In the genomic region with DNA sequence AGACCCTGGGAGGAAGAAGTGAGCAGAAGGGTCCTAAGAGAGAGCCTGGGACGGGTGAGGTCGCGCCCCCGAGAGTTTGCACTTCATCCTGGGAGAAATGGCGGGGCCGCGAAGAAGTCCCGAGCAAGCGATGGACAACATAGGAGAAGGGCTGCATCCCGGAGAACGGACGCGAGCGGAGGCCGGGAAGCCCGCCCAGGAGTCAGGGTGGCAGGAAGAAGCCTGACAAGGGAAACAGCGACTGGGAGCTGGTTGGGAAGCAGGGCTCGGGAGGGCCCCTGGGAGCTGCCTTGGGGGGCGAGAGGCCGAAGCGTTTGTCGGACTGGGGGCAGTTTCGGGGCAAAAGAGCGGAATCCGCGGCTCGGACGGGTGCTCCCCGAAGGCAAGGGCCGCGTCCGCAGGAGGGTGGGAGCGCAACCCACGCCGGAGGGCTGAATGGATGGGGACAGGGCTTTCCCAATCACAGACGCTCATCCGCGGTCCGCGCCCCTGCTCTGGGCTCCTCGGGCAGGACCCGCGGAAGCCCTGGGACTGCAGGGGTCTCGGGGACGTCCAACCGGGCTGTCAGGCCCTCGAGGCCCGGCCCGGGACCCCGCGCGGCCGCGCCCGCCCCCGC, we compare ENCODE assay signal across 6 cellular contexts. TPM values are rescaled to one million over a fixed set of nuclear protein-coding genes. Genes with fewer than 3 reads are reported as not detected.
DNase-seq lines count a peak whose midpoint lies in the region; ATAC-seq, FAIRE-seq and TF ChIP-seq lines count a peak whose summit lies in the region.

No MANE protein-coding gene starts in this region.

- H3K36me3 Mint-ChIP-seq in naive thymus-derived CD8-positive, alpha-beta T cell = peaks cover 3 to 7% (median 6%) of the 10 kb centered on the region in 3 donors

- H2AFZ ChIP-seq in GM12878 (ENCODE audit: control insufficient read depth, low read depth, low read length) = no peak overlapping the region; the same call in 1 of the 2 replicates

- H3K4me3 ChIP-seq in GM12878 = peak overlapping the region; percentile 99

- BruUV-seq in GM12878 (replicated peaks; lab: Mats Ljungman, UMichigan) = no TSS peak

- H4K20me1 ChIP-seq in GM12878 (ENCODE audit: control insufficient read depth, insufficient read depth) = peaks cover 9% of the 10 kb centered on the region; the same call in 1 of the 2 replicates

- CTCF ChIA-PET in GM12878 (lab: Yijun Ruan, JAX) = interaction anchor here (1.1 to 2.4 kb wide), 4 partner anchors 12 to 59 kb away, joined by 3 to 7 read pairs (median 4); no protein-coding TSS in a partner anchor

- peak overlapping the region; percentile 86 for H3K4me2 ChIP-seq in GM12878 (ENCODE audit: control insufficient read depth, insufficient read depth)

- peak; percentile 60 for DNase-seq in AG08396 (ENCODE audit: low spot score)
- no peak for DNase-seq in GM12878 (ENCODE audit: low read depth, low spot score)
- peak in 1 of 10 donors; percentile 37 for DNase-seq in naive thymus-derived CD8-positive, alpha-beta T cell
- DNase-seq in stimulated activated naive CD4-positive, alpha-beta T cell treated with Interleukin-2 at 50 U/mL for 16 hours (lab: John Stamatoyannopoulos, UW) = no peak

- TF ChIP-seq CTCF in GM12878 (IDR thresholded peaks at IDR 0.05 in 2 of 3, conservative IDR thresholded peaks at IDR 0.05 in 1 of 3; ENCODE audit: control insufficient read depth in 2 of 3, extremely low read depth in 1 of 3, insufficient read depth in 1 of 3, low read depth in 3 of 3, low read length in 3 of 3) = no peak

- SMC1A ChIA-PET in GM12878 (lab: Charles Lee; ENCODE audit: uncharacterized antibody, unreplicated experiment) = interaction anchor here (2.0 kb wide), 1 partner anchor 20 kb away, joined by 6 read pairs; no protein-coding TSS in a partner anchor

- H3K4me1 ChIP-seq in GM12878 (ENCODE audit: control insufficient read depth, insufficient read depth, low read length) = peaks cover 21% of the 10 kb centered on the region

- no peaks in the 10 kb centered on the region for H3K9me3 ChIP-seq in GM12878 (replicated peaks; ENCODE audit: control insufficient read depth, insufficient read depth, low read length)

- FAIRE-seq in GM12878 (lab: Jason Lieb, UNC) = no peak

- in situ Hi-C loops in GM12878 (cut with MboI) = no loop called here

- WGBS in GM12878 (ENCODE audit: insufficient coverage, insufficient replicate concordance, low lambda C conversion rate, missing lambda C conversion rate) = 0% methylated on average over 44 of the region's 56 CpGs

- H3K4me1 Mint-ChIP-seq in naive thymus-derived CD8-positive, alpha-beta T cell = peaks cover 22 to 41% (median 35%) of the 10 kb centered on the region in 4 donors

- no peak for TF ChIP-seq EP300 in GM12878 (IDR thresholded peaks at IDR 0.05; ENCODE audit: borderline replicate concordance in 1 of 2, control insufficient read depth in 1 of 2, low read depth in 2 of 2, low read length in 2 of 2)

- peak overlapping the region; percentile 82 for H3K27ac ChIP-seq in GM12878 (ENCODE audit: control insufficient read depth, insufficient read depth)

- H3K79me2 ChIP-seq in GM12878 (ENCODE audit: control insufficient read depth, insufficient read depth, low read length) = peaks cover 34% of the 10 kb centered on the region

- H3K27me3 Mint-ChIP-seq in naive thymus-derived CD8-positive, alpha-beta T cell = no peaks in the 10 kb centered on the region

- POLR2A ChIA-PET in GM12878 (lab: Charles Lee) = interaction anchor here (0.6 to 2.7 kb wide), 9 partner anchors 8 to 1012 kb away, joined by 3 to 12 read pairs (median 5); no protein-coding TSS in a partner anchor
- POLR2A ChIA-PET in naive thymus-derived CD8-positive, alpha-beta T cell (lab: Charles Lee) = interaction anchor here (0.6 to 8.7 kb wide), 11 partner anchors 8 to 616 kb away, joined by 3 to 113 read pairs (median 7); partner anchors contain the start of gene CIRBP

- intact Hi-C loops in GM12878 (cut with micrococcal nuclease; ENCODE audit: unreplicated experiment) = no loop called here

- peak overlapping the region; percentile 93 to 100 (median 99) for H3K4me3 Mint-ChIP-seq in naive thymus-derived CD8-positive, alpha-beta T cell

- RAD21 ChIA-PET in GM12878 (lab: Charles Lee; ENCODE audit: unreplicated experiment) = interaction anchor here (0.6 to 1.5 kb wide), 3 partner anchors 9 to 20 kb away, joined by 3 to 7 read pairs (median 3); no protein-coding TSS in a partner anchor

- H3K36me3 ChIP-seq in GM12878 (ENCODE audit: control insufficient read depth in 2 of 2, insufficient read depth in 2 of 2, low read length in 1 of 2) = peaks cover 0 to 6% of the 10 kb centered on the region in 2 experiments; a peak in 2 of 4 replicates

- peak overlapping the region; percentile 96 to 100 (median 100) for H3K27ac Mint-ChIP-seq in naive thymus-derived CD8-positive, alpha-beta T cell

- peak; percentile 67 for TF ChIP-seq POLR2A in GM12878 (IDR thresholded peaks at IDR 0.05; ENCODE audit: low read depth, low read length)

- TF ChIP-seq RAD21 in GM12878 (IDR thresholded peaks at IDR 0.05; ENCODE audit: insufficient read depth, low read depth, low read length) = no peak

- peaks cover 0 to 2% (median 0%) of the 10 kb centered on the region in 9 donors for H3K9me3 Mint-ChIP-seq in naive thymus-derived CD8-positive, alpha-beta T cell

- peak overlapping the region; percentile 96 for H3K9ac ChIP-seq in GM12878 (ENCODE audit: control insufficient read depth, insufficient read depth, low read length)

- H3K27me3 ChIP-seq in GM12878 (replicated peaks in 1 of 2; ENCODE audit: control insufficient read depth in 2 of 2, insufficient read depth in 2 of 2, low read length in 1 of 2) = no peaks in the 10 kb centered on the region

- ATAC-seq in HG02852 (IDR thresholded peaks at IDR 0.05; ENCODE audit: unreplicated experiment) (peak; percentile 16), GM12878 (peak; percentile 8), GM21717 (IDR thresholded peaks at IDR 0.05; ENCODE audit: unreplicated experiment) (no peak)
- peak in 1 of 2 donors; percentile 3 for ATAC-seq in naive thymus-derived CD8-positive, alpha-beta T cell

RNA-seq across cellular contexts. Expression of gene ABHD17A, which starts 0.5 kb away (rescaled TPM):
- total RNA-seq in GM12878 (2013; cell fraction: nucleolus; rRNA removed) = 25.8 and 29.5 TPM in 2 replicates
- total RNA-seq in GM12878 (2014; rRNA removed) (109 and 126 TPM in 2 replicates), GM12878 (2014; rRNA removed; fragmentation: Illumina TruSeq; extraction: Trizol) (5.6 and 7.0 TPM in 2 replicates), GM12878 (2021) (72.6 and 77.6 TPM in 2 replicates)
- 8.6 TPM for polyA plus RNA-seq in GM12878 (2011; ENCODE audit: low read depth)
- polyA plus RNA-seq in GM12878 (2011; rRNA removed) (7.7 and 25.3 TPM in 2 replicates), GM12878 (2014; fragmentation: Illumina TruSeq; extraction: Trizol) (0.87 and 2.5 TPM in 2 replicates), GM12878 (2014; fragmentation: Nextera tagmentation; extraction: Ambion mirVana) (under 1 TPM in 1 of 2 experiments, not detected in 1; 0.13 TPM), GM12878 (2014; rRNA removed) (84.5 and 105 TPM in 2 replicates), GM12878 (2016; fragmentation: Nextera tagmentation; extraction: Ambion mirVana) (10 to 100 TPM; 28.8 to 45.7 TPM)
- polyA plus RNA-seq in GM12878 (2011; cell fraction: cytosol; rRNA removed) = 45.6 and 92.1 TPM in 2 replicates
- 158 and 188 TPM in 2 replicates for polyA plus RNA-seq in GM12878 (2011; cell fraction: nucleus; rRNA removed)
- polyA plus RNA-seq in GM12878 (2012) = 36.2 and 44.0 TPM in 2 replicates
- 22.4 and 32.0 TPM in 2 replicates for polyA minus RNA-seq in GM12878 (2011; rRNA and poly(A)+ RNA removed)
- polyA minus RNA-seq in GM12878 (2011; cell fraction: cytosol; rRNA and poly(A)+ RNA removed) = 21.4 and 26.9 TPM in 2 replicates
- 13.5 and 18.1 TPM in 2 replicates for polyA minus RNA-seq in GM12878 (2011; cell fraction: nucleus; rRNA and poly(A)+ RNA removed)
- 100 to 1,000 TPM; 106 to 109 TPM for total RNA-seq in naive thymus-derived CD8-positive, alpha-beta T cell
- polyA plus RNA-seq in naive thymus-derived CD8-positive, alpha-beta T cell = 100 to 1,000 TPM; 153 to 207 (median 155) TPM

RNA-seq across cellular contexts. Expression of gene ADAT3, which starts 20.4 kb away (rescaled TPM):
- 26.1 and 30.8 TPM in 2 replicates for total RNA-seq in GM12878 (2013; cell fraction: nucleolus; rRNA removed)
- total RNA-seq in GM12878 (2014; rRNA removed) = 3.8 and 5.6 TPM in 2 replicates
- total RNA-seq in GM12878 (2014; rRNA removed; fragmentation: Illumina TruSeq; extraction: Trizol) = 0.27 TPM in 1 of 2 replicates, not detected in the other
- total RNA-seq in GM12878 (2021) = 11.6 and 11.8 TPM in 2 replicates
- polyA plus RNA-seq in GM12878 (2011; ENCODE audit: low read depth) = 0.54 TPM
- polyA plus RNA-seq in GM12878 (2011; rRNA removed) = 0.13 and 0.46 TPM in 2 replicates
- polyA plus RNA-seq in GM12878 (2011; cell fraction: cytosol; rRNA removed) = 1.1 and 2.1 TPM in 2 replicates
- polyA plus RNA-seq in GM12878 (2011; cell fraction: nucleus; rRNA removed) = 5.4 and 12.3 TPM in 2 replicates
- polyA plus RNA-seq in GM12878 (2012) = 3.0 and 3.7 TPM in 2 replicates
- polyA plus RNA-seq in GM12878 (2014; fragmentation: Illumina TruSeq; extraction: Trizol) = not detected in 2 replicates
- polyA plus RNA-seq in GM12878 (2014; fragmentation: Nextera tagmentation; extraction: Ambion mirVana) = not detected
- polyA plus RNA-seq in GM12878 (2014; rRNA removed) = 11.0 and 13.2 TPM in 2 replicates
- polyA plus RNA-seq in GM12878 (2016; fragmentation: Nextera tagmentation; extraction: Ambion mirVana) = 1 to 10 TPM; 7.7 to 8.9 TPM
- polyA minus RNA-seq in GM12878 (2011; rRNA and poly(A)+ RNA removed) = 0.62 TPM in 1 of 2 replicates, not detected in the other
- 1.1 and 1.5 TPM in 2 replicates for polyA minus RNA-seq in GM12878 (2011; cell fraction: cytosol; rRNA and poly(A)+ RNA removed)
- 1.9 and 4.9 TPM in 2 replicates for polyA minus RNA-seq in GM12878 (2011; cell fraction: nucleus; rRNA and poly(A)+ RNA removed)
- 1 to 10 TPM; 4.2 to 4.5 TPM for total RNA-seq in naive thymus-derived CD8-positive, alpha-beta T cell
- 1 to 10 TPM; 1.9 to 3.6 (median 3.6) TPM for polyA plus RNA-seq in naive thymus-derived CD8-positive, alpha-beta T cell

RNA-seq across cellular contexts. Expression of gene SCAMP4, which starts 20.4 kb away (rescaled TPM):
- 42.9 and 44.9 TPM in 2 replicates for total RNA-seq in GM12878 (2013; cell fraction: nucleolus; rRNA removed)
- 16.9 and 19.3 TPM in 2 replicates for total RNA-seq in GM12878 (2014; rRNA removed)
- 6.5 and 7.0 TPM in 2 replicates for total RNA-seq in GM12878 (2014; rRNA removed; fragmentation: Illumina TruSeq; extraction: Trizol)
- total RNA-seq in GM12878 (2021) = 34.7 and 38.7 TPM in 2 replicates
- polyA plus RNA-seq in GM12878 (2011; ENCODE audit: low read depth) = 8.1 TPM
- polyA plus RNA-seq in GM12878 (2011; rRNA removed) = 2.7 and 5.6 TPM in 2 replicates
- 6.9 and 10.0 TPM in 2 replicates for polyA plus RNA-seq in GM12878 (2011; cell fraction: cytosol; rRNA removed)
- 28.6 and 39.7 TPM in 2 replicates for polyA plus RNA-seq in GM12878 (2011; cell fraction: nucleus; rRNA removed)
- polyA plus RNA-seq in GM12878 (2012) = 21.9 and 26.7 TPM in 2 replicates
- 5.1 and 8.7 TPM in 2 replicates for polyA plus RNA-seq in GM12878 (2014; fragmentation: Illumina TruSeq; extraction: Trizol)
- 1 to 10 TPM in 1 of 2 experiments, under 1 TPM in 1; 0.63 to 2.3 TPM for polyA plus RNA-seq in GM12878 (2014; fragmentation: Nextera tagmentation; extraction: Ambion mirVana)
- 24.4 and 33.2 TPM in 2 replicates for polyA plus RNA-seq in GM12878 (2014; rRNA removed)
- 10 to 100 TPM; 33.8 to 34.4 TPM for polyA plus RNA-seq in GM12878 (2016; fragmentation: Nextera tagmentation; extraction: Ambion mirVana)
- polyA minus RNA-seq in GM12878 (2011; rRNA and poly(A)+ RNA removed) = 3.1 and 15.0 TPM in 2 replicates
- polyA minus RNA-seq in GM12878 (2011; cell fraction: cytosol; rRNA and poly(A)+ RNA removed) = 7.0 and 10.7 TPM in 2 replicates
- 9.1 and 17.2 TPM in 2 replicates for polyA minus RNA-seq in GM12878 (2011; cell fraction: nucleus; rRNA and poly(A)+ RNA removed)
- total RNA-seq in naive thymus-derived CD8-positive, alpha-beta T cell = 10 to 100 TPM; 20.7 to 23.4 TPM
- polyA plus RNA-seq in naive thymus-derived CD8-positive, alpha-beta T cell = 10 to 100 TPM; 12.1 to 15.5 (median 12.5) TPM

RNA-seq across cellular contexts. Expression of gene KLF16, which starts 21.4 kb away (rescaled TPM):
- 4.1 and 5.1 TPM in 2 replicates for total RNA-seq in GM12878 (2013; cell fraction: nucleolus; rRNA removed)
- 5.4 and 6.2 TPM in 2 replicates for total RNA-seq in GM12878 (2014; rRNA removed)
- 2.2 and 2.6 TPM in 2 replicates for total RNA-seq in GM12878 (2014; rRNA removed; fragmentation: Illumina TruSeq; extraction: Trizol)
- 37.6 and 41.2 TPM in 2 replicates for total RNA-seq in GM12878 (2021)
- 2.1 TPM for polyA plus RNA-seq in GM12878 (2011; ENCODE audit: low read depth)
- polyA plus RNA-seq in GM12878 (2011; rRNA removed) = 0.89 and 1.6 TPM in 2 replicates
- 4.1 and 7.5 TPM in 2 replicates for polyA plus RNA-seq in GM12878 (2011; cell fraction: cytosol; rRNA removed)
- 11.3 and 26.9 TPM in 2 replicates for polyA plus RNA-seq in GM12878 (2011; cell fraction: nucleus; rRNA removed)
- 9.1 and 13.8 TPM in 2 replicates for polyA plus RNA-seq in GM12878 (2012)
- polyA plus RNA-seq in GM12878 (2014; fragmentation: Illumina TruSeq; extraction: Trizol) = 0.57 and 2.6 TPM in 2 replicates
- polyA plus RNA-seq in GM12878 (2014; fragmentation: Nextera tagmentation; extraction: Ambion mirVana) = under 1 TPM; 0.03 to 0.24 TPM
- 13.4 and 13.7 TPM in 2 replicates for polyA plus RNA-seq in GM12878 (2014; rRNA removed)
- polyA plus RNA-seq in GM12878 (2016; fragmentation: Nextera tagmentation; extraction: Ambion mirVana) = 1 to 10 TPM; 2.1 to 2.5 TPM
- 0.59 and 1.9 TPM in 2 replicates for polyA minus RNA-seq in GM12878 (2011; rRNA and poly(A)+ RNA removed)
- polyA minus RNA-seq in GM12878 (2011; cell fraction: cytosol; rRNA and poly(A)+ RNA removed) = 4.9 and 7.4 TPM in 2 replicates
- 1.5 and 6.3 TPM in 2 replicates for polyA minus RNA-seq in GM12878 (2011; cell fraction: nucleus; rRNA and poly(A)+ RNA removed)
- total RNA-seq in naive thymus-derived CD8-positive, alpha-beta T cell = 10 to 100 TPM; 18.5 to 19.9 TPM
- polyA plus RNA-seq in naive thymus-derived CD8-positive, alpha-beta T cell = under 1 TPM; 0.23 to 0.84 (median 0.36) TPM

RNA-seq across cellular contexts. Expression of gene REXO1, which starts 36.5 kb away (rescaled TPM):
- total RNA-seq in GM12878 (2013; cell fraction: nucleolus; rRNA removed) = 47.1 and 50.6 TPM in 2 replicates
- total RNA-seq in GM12878 (2014; rRNA removed) (5.2 and 11.7 TPM in 2 replicates), GM12878 (2014; rRNA removed; fragmentation: Illumina TruSeq; extraction: Trizol) (6.4 and 8.5 TPM in 2 replicates), GM12878 (2021) (38.1 and 45.2 TPM in 2 replicates)
- polyA plus RNA-seq in GM12878 (2011; ENCODE audit: low read depth) = 8.9 TPM
- polyA plus RNA-seq in GM12878 (2011; rRNA removed) (2.7 and 9.5 TPM in 2 replicates), GM12878 (2014; fragmentation: Illumina TruSeq; extraction: Trizol) (4.0 and 8.2 TPM in 2 replicates), GM12878 (2014; fragmentation: Nextera tagmentation; extraction: Ambion mirVana) (under 1 TPM; 0.03 to 0.64 TPM), GM12878 (2014; rRNA removed) (31.3 and 38.2 TPM in 2 replicates), GM12878 (2016; fragmentation: Nextera tagmentation; extraction: Ambion mirVana) (1 to 10 TPM; 3.7 to 8.4 TPM)
- polyA plus RNA-seq in GM12878 (2011; cell fraction: cytosol; rRNA removed) = 16.1 and 17.2 TPM in 2 replicates
- 52.3 and 81.1 TPM in 2 replicates for polyA plus RNA-seq in GM12878 (2011; cell fraction: nucleus; rRNA removed)
- 23.8 and 34.3 TPM in 2 replicates for polyA plus RNA-seq in GM12878 (2012)
- 9.6 and 10.0 TPM in 2 replicates for polyA minus RNA-seq in GM12878 (2011; rRNA and poly(A)+ RNA removed)
- 10.0 and 14.4 TPM in 2 replicates for polyA minus RNA-seq in GM12878 (2011; cell fraction: cytosol; rRNA and poly(A)+ RNA removed)
- polyA minus RNA-seq in GM12878 (2011; cell fraction: nucleus; rRNA and poly(A)+ RNA removed) = 7.4 and 15.0 TPM in 2 replicates
- total RNA-seq in naive thymus-derived CD8-positive, alpha-beta T cell = 10 to 100 TPM; 78.1 to 86.2 TPM
- polyA plus RNA-seq in naive thymus-derived CD8-positive, alpha-beta T cell = 1 to 10 TPM; 2.7 to 6.8 (median 3.1) TPM
